In the genomic region with DNA sequence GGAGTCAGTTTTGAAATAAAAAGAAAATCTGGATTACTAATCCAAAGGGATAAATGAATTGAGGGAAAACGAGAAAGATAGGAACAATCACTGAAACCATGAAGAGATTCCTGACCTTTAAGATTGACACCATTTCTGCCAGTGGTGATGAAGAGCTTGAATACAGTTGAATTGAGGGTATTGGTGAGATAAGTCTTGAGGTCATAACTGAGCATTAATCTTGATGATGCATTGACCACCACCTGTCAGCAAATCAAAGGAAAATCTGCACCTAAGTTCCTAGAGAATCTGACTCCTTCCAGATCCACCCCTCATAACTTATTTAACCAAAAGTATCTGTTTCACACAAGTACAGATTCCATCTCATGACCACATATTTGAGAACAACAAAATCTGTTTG, we compare ENCODE assay signal across 26 cellular contexts.
"Had no signal": no experiment of that assay in that cellular context is flagged by ENCODE, and none has a peak within 500 bp of the region (broad histone marks: within the 10 kb centered on the region; RNA-seq: fewer than 3 reads in every experiment).

No MANE protein-coding gene starts in this region.

- ATAC-seq: stimulated activated effector memory CD8-positive, alpha-beta T cell treated with anti-CD3 and anti-CD28 coated beads, Interleukin-12 subunit alpha, Interleukin-12 subunit beta, amount 100 ng/mL, for 72 hours; stimulated activated memory B cell treated with anti-CD40 and anti-IgM and Interleukin-4, amounts not matched to agents 10 μg/mL and 1 μg/mL and 100 μg/mL, for 72 hours; stimulated activated naive B cell treated with anti-CD40 and anti-IgM and Interleukin-4, amounts not matched to agents 10 μg/mL and 1 μg/mL and 100 μg/mL, for 72 hours; stimulated activated naive CD8-positive, alpha-beta T cell treated with anti-CD3 and anti-CD28 coated beads, Interleukin-15, amount 100 ng/mL, for 72 hours; stimulated activated naive CD8-positive, alpha-beta T cell treated with anti-CD3 and anti-CD28 coated beads, Interleukin-15, Interleukin-2, amounts not matched to agents 100 U/mL and 50 U/mL, for 24 hours; upper lobe of right lung had no signal

- H3K9me3 ChIP-seq: stomach, suprapubic skin, testis, thoracic aorta, thyroid gland, tibial artery, tibial nerve, transverse colon, upper lobe of left lung, upper lobe of right lung, uterus, vagina had no signal

- H3K4me3 ChIP-seq: stomach, suprapubic skin, testis, thoracic aorta, thyroid gland, tibial artery, tibial nerve, transverse colon, upper lobe of left lung, upper lobe of right lung, uterus, vagina had no signal

- H3K27ac ChIP-seq: stomach, suprapubic skin, testis, thoracic aorta, thyroid gland, tibial artery, tibial nerve, transverse colon, upper lobe of left lung, upper lobe of right lung, uterus, vagina had no signal

- DNase-seq: stimulated activated CD4-positive, alpha-beta T cell treated with anti-CD3 and anti-CD28 coated beads, Interleukin-2, amount 100 ng/mL, for 48 hours; stimulated activated CD4-positive, alpha-beta T cell treated with anti-CD3 and anti-CD28 coated beads, Interleukin-4, amount 100 ng/mL, for 1 hour; stimulated activated CD4-positive, alpha-beta T cell treated with anti-CD3 and anti-CD28 coated beads, Interleukin-4, amount 100 ng/mL, for 24 hours; stimulated activated CD4-positive, alpha-beta T cell treated with anti-CD3 and anti-CD28 coated beads, Interleukin-4, amount 100 ng/mL, for 4 hours; stimulated activated CD8-positive, alpha-beta memory T cell treated with anti-CD3 and anti-CD28 coated beads, Interleukin-4, amount 100 ng/mL, for 48 hours; stimulated activated naive B cell treated with anti-CD40 and anti-IgM and Interleukin-4, amounts not matched to agents 10 μg/mL and 1 μg/mL and 100 μg/mL, for 72 hours; stimulated activated naive CD4-positive, alpha-beta T cell; stimulated activated naive CD4-positive, alpha-beta T cell treated with Interleukin-2 at 50 U/mL for 16 hours; stimulated activated naive CD8-positive, alpha-beta T cell treated with anti-CD3 and anti-CD28 coated beads, Interleukin-15, amount 100 ng/mL, for 72 hours; stimulated activated naive CD8-positive, alpha-beta T cell treated with anti-CD3 and anti-CD28 coated beads, Interleukin-15, Interleukin-2, amounts not matched to agents 100 U/mL and 50 U/mL, for 24 hours; stomach; substantia nigra; testis; thyroid gland; tibial artery; transverse colon; upper lobe of right lung; uterus had no signal

- H3K4me1 ChIP-seq: stomach, suprapubic skin, testis, thyroid gland, tibial artery, tibial nerve, upper lobe of left lung, upper lobe of right lung, uterus, vagina had no signal

- FAIRE-seq: urothelium cell line had no signal

- H3K36me3 ChIP-seq: stomach, suprapubic skin, thoracic aorta, thyroid gland, tibial artery, tibial nerve, transverse colon, upper lobe of left lung, upper lobe of right lung, uterus, vagina had no signal

- H3K27me3 ChIP-seq: stomach, suprapubic skin, testis, thyroid gland, tibial artery, tibial nerve, transverse colon, upper lobe of left lung, upper lobe of right lung, uterus, vagina had no signal
